Comparison of ENCODE assay signal across 4 cellular contexts in the genomic region with DNA sequence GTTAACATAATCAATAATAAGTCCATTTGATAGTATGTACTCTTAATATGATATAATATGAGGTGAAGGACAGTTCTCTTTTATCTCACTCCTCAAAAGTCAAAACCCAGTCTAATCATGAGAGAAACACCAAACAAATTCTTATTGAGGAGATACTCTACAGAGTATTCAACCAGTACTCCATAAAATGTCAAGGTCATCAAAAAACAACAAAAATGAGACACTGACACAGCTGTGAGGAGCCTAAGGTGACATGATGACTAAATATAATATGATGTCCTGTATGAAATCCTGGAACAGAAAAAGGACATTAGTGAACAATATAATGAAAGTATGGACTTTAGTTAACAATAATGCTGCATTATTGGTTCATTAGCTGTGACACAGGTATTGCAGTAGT.
TF ChIP-seq lines count a peak whose summit lies in the region.

No MANE protein-coding gene starts in this region.

TF ChIP-seq in HepG2, 621 proteins besides CTCF, POLR2A, EP300 and RAD21:
- TF ChIP-seq FOXO1 (CRISPR knock-in tag; IDR thresholded peaks at IDR 0.05) (no peak), ZNF335 (CRISPR knock-in tag; IDR thresholded peaks at IDR 0.05) (no peak), MAFK (conservative IDR thresholded peaks at IDR 0.05 in 1 of 2, IDR thresholded peaks at IDR 0.05 in 1 of 2; ENCODE audit: low read length in 2 of 2) (peak; percentile 81 to 87), MAFF (IDR thresholded peaks at IDR 0.05; ENCODE audit: low read depth, low read length) (peak; percentile 80)
- TF ChIP-seq, protein P1, sequence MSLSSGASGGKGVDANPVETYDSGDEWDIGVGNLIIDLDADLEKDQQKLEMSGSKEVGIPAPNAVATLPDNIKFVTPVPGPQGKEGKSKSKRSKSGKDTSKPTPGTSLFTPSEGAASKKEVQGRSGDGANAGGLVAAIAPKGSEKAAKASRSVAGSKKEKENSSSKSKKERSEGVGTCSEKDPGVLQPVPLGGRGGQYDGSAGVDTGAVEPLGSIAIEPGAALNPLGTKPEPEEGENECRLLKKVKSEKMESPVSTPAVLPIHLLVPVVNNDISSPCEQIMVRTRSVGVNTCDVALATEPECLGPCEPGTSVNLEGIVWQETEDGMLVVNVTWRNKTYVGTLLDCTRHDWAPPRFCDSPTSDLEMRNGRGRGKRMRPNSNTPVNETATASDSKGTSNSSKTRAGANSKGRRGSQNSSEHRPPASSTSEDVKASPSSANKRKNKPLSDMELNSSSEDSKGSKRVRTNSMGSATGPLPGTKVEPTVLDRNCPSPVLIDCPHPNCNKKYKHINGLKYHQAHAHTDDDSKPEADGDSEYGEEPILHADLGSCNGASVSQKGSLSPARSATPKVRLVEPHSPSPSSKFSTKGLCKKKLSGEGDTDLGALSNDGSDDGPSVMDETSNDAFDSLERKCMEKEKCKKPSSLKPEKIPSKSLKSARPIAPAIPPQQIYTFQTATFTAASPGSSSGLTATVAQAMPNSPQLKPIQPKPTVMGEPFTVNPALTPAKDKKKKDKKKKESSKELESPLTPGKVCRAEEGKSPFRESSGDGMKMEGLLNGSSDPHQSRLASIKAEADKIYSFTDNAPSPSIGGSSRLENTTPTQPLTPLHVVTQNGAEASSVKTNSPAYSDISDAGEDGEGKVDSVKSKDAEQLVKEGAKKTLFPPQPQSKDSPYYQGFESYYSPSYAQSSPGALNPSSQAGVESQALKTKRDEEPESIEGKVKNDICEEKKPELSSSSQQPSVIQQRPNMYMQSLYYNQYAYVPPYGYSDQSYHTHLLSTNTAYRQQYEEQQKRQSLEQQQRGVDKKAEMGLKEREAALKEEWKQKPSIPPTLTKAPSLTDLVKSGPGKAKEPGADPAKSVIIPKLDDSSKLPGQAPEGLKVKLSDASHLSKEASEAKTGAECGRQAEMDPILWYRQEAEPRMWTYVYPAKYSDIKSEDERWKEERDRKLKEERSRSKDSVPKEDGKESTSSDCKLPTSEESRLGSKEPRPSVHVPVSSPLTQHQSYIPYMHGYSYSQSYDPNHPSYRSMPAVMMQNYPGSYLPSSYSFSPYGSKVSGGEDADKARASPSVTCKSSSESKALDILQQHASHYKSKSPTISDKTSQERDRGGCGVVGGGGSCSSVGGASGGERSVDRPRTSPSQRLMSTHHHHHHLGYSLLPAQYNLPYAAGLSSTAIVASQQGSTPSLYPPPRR (CRISPR knock-in tag; IDR thresholded peaks at IDR 0.05; ENCODE audit: borderline replicate concordance) = no peak

TF ChIP-seq in A549, 52 proteins besides CTCF, POLR2A, EP300 and RAD21:
- TF ChIP-seq HOXB13 (CRISPR knock-in tag; IDR thresholded peaks at IDR 0.05; ENCODE audit: low read depth) (no peak), MAFK (IDR thresholded peaks at IDR 0.05; ENCODE audit: partially characterized antibody) (peak; percentile 56)

TF ChIP-seq in IMR-90, 13 proteins besides CTCF, POLR2A, EP300 and RAD21:
- TF ChIP-seq BHLHE40 (IDR thresholded peaks at IDR 0.05; ENCODE audit: low read depth, low read length) = no peak
- peak; percentile 71 for TF ChIP-seq MAFK (IDR thresholded peaks at IDR 0.05; ENCODE audit: low read depth, low read length)
- TF ChIP-seq RCOR1 (IDR thresholded peaks at IDR 0.05; ENCODE audit: insufficient replicate concordance, low read length) = no peak

TF ChIP-seq in K562, 482 proteins besides CTCF, POLR2A, EP300 and RAD21:
- no peak for TF ChIP-seq NFXL1 (CRISPR knock-in tag; IDR thresholded peaks at IDR 0.05)
- peak; percentile 23; the same call in 1 of the 2 replicates for TF ChIP-seq ZNF316 (IDR thresholded peaks at IDR 0.05)
- TF ChIP-seq ZNF347 (CRISPR knock-in tag; IDR thresholded peaks at IDR 0.05; ENCODE audit: low read depth) = no peak
- TF ChIP-seq TAL1 (IDR thresholded peaks at IDR 0.05) = no peak
- TF ChIP-seq JUNB (CRISPR knock-in tag; conservative IDR thresholded peaks at IDR 0.05) = no peak
- TF ChIP-seq, protein P2, sequence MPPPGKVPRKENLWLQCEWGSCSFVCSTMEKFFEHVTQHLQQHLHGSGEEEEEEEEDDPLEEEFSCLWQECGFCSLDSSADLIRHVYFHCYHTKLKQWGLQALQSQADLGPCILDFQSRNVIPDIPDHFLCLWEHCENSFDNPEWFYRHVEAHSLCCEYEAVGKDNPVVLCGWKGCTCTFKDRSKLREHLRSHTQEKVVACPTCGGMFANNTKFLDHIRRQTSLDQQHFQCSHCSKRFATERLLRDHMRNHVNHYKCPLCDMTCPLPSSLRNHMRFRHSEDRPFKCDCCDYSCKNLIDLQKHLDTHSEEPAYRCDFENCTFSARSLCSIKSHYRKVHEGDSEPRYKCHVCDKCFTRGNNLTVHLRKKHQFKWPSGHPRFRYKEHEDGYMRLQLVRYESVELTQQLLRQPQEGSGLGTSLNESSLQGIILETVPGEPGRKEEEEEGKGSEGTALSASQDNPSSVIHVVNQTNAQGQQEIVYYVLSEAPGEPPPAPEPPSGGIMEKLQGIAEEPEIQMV (tag; conservative IDR thresholded peaks at IDR 0.05; ENCODE audit: low read depth) = no peak
- TF ChIP-seq MAFF (IDR thresholded peaks at IDR 0.05; ENCODE audit: low read length) = peak; percentile 10; the same call in 1 of the 2 replicates
- no peak for TF ChIP-seq KDM2B (CRISPR knock-in tag; IDR thresholded peaks at IDR 0.05)
- no peak for TF ChIP-seq ZNF124 (CRISPR knock-in tag; IDR thresholded peaks at IDR 0.05)
